In genomic region chr2:238954841-238955521, GRCh38 we compare ENCODE assay signal across 1 cellular context.
TF ChIP-seq lines count a peak whose summit lies in the region.

No MANE protein-coding gene starts in this region.

TF ChIP-seq in HCT116, 20 proteins besides CTCF, POLR2A, EP300 and RAD21 (continued from another document):
- no peak for TF ChIP-seq REST (IDR thresholded peaks at IDR 0.05; ENCODE audit: low read depth)
TF ChIP-seq in HCT116: peak in this region for 0.
